Comparison of ENCODE assay signal across 13 cellular contexts in the genomic region with DNA sequence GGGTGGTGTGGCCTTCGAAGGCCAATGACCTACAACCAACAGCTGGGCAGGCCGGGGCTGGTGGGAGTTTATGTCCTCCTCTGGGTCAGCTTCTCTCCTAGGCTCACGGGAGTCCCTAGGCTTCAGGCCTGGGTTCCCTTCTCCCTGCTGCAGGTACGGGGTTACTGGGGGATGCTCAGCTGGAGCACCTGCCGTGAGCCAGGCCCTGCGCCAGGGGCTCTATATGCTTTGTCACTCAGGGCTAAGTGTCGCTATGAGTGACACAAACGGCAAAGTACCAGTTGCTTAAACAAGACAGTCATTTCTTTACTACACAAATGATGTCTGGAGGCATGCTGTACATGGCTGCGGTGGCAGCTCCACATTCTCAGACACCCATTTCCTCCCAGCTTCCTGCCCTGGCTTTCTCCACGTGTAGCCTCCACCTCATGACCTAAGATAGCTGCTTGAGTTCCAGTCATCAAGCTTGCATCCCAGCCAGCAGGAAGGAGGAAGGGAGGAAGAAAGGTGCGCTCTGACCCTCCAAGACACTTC. TPM values are rescaled to one million over a fixed set of nuclear protein-coding genes. Genes with fewer than 3 reads are reported as not detected.
DNase-seq lines count a peak whose midpoint lies in the region; ATAC-seq and TF ChIP-seq lines count a peak whose summit lies in the region.
"Had no signal": no experiment of that assay in that cellular context is flagged by ENCODE, and none has a peak within 500 bp of the region (broad histone marks: within the 10 kb centered on the region; RNA-seq: fewer than 3 reads in every experiment).

No MANE protein-coding gene starts in this region.

- peak; percentile 82 to 94 for ATAC-seq in natural killer cell treated with Interleukin-12 subunit alpha and Interleukin-12 subunit beta and Interleukin-15 and Interleukin-18, amount 100 ng/mL, for 72 hours
- ATAC-seq in natural killer cell (no peak), HG03095 (IDR thresholded peaks at IDR 0.05; ENCODE audit: unreplicated experiment) (peak; percentile 57), GM19328 (IDR thresholded peaks at IDR 0.05; ENCODE audit: unreplicated experiment) (no peak)
- peak; percentile 89 for ATAC-seq in stimulated activated naive CD8-positive, alpha-beta T cell treated with anti-CD3 and anti-CD28 coated beads, Interleukin-15, amount 100 ng/mL, for 72 hours

- peaks cover 0 to 3% of the 10 kb centered on the region in 2 donors for H3K27me3 Mint-ChIP-seq in natural killer cell treated with Interleukin-12 subunit alpha and Interleukin-12 subunit beta and Interleukin-15 and Interleukin-18, amount 100 ng/mL, for 72 hours
- H3K27me3 Mint-ChIP-seq in natural killer cell (ENCODE audit: low read depth in 2 of 2), result no peaks in the 10 kb centered on the region
- H3K27me3 Mint-ChIP-seq in stimulated activated naive CD8-positive, alpha-beta T cell treated with anti-CD3 and anti-CD28 coated beads, Interleukin-15, amount 100 ng/mL, for 72 hours, result no peaks in the 10 kb centered on the region
- H3K27me3 Mint-ChIP-seq: B cell had no signal

- H3K36me3 Mint-ChIP-seq in natural killer cell treated with Interleukin-12 subunit alpha and Interleukin-12 subunit beta and Interleukin-15 and Interleukin-18, amount 100 ng/mL, for 72 hours, result no peaks in the 10 kb centered on the region
- H3K36me3 Mint-ChIP-seq in natural killer cell, result no peaks in the 10 kb centered on the region
- H3K36me3 Mint-ChIP-seq: neural progenitor cell had no signal

- DNase-seq in natural killer cell treated with Interleukin-12 subunit alpha and Interleukin-12 subunit beta and Interleukin-15 and Interleukin-18, amount 100 ng/mL, for 72 hours (ENCODE audit: low spot score), result no peak
- DNase-seq in natural killer cell (no peak), SK-N-DZ (ENCODE audit: low spot score) (no peak), NOMO-1 treated with dmso at 0.1 percent for 144 hours (lab: John Stamatoyannopoulos, UW; ENCODE audit: unreplicated experiment) (no peak)
- DNase-seq in activated naive CD4-positive, alpha-beta T cell treated with anti-CD3 and anti-CD28 coated beads, Interleukin-2, amount 50 U/mL, for 16 hours, result peak; percentile 26
- DNase-seq in stimulated activated naive CD8-positive, alpha-beta T cell treated with anti-CD3 and anti-CD28 coated beads, Interleukin-15, amount 100 ng/mL, for 72 hours, result peak in 1 of 2 donors; percentile 53
- DNase-seq: NCI-H226, SHP77 had no signal

- intact Hi-C loops in natural killer cell (cut with micrococcal nuclease), result loop anchor here (10.0 kb wide), 1 partner anchor 408 kb away; no protein-coding TSS in a partner anchor

- no peaks in the 10 kb centered on the region for H3K9me3 Mint-ChIP-seq in natural killer cell treated with Interleukin-12 subunit alpha and Interleukin-12 subunit beta and Interleukin-15 and Interleukin-18, amount 100 ng/mL, for 72 hours
- no peaks in the 10 kb centered on the region for H3K9me3 Mint-ChIP-seq in natural killer cell
- H3K9me3 Mint-ChIP-seq in stimulated activated naive CD8-positive, alpha-beta T cell treated with anti-CD3 and anti-CD28 coated beads, Interleukin-15, amount 100 ng/mL, for 72 hours, result no peaks in the 10 kb centered on the region
- H3K9me3 Mint-ChIP-seq: neural progenitor cell had no signal

- TF ChIP-seq CTCF in natural killer cell (IDR thresholded peaks at IDR 0.05), result no peak

- H3K27ac Mint-ChIP-seq in natural killer cell treated with Interleukin-12 subunit alpha and Interleukin-12 subunit beta and Interleukin-15 and Interleukin-18, amount 100 ng/mL, for 72 hours, result peak overlapping the region; percentile 59 to 77
- no peak overlapping the region for H3K27ac Mint-ChIP-seq in natural killer cell
- H3K27ac Mint-ChIP-seq in stimulated activated naive CD8-positive, alpha-beta T cell treated with anti-CD3 and anti-CD28 coated beads, Interleukin-15, amount 100 ng/mL, for 72 hours, result peak overlapping the region in 1 of 2 donors; percentile 86
- H3K27ac Mint-ChIP-seq: B cell, neural progenitor cell had no signal

- H3K4me3 Mint-ChIP-seq in natural killer cell treated with Interleukin-12 subunit alpha and Interleukin-12 subunit beta and Interleukin-15 and Interleukin-18, amount 100 ng/mL, for 72 hours, result no peak overlapping the region
- H3K4me3 Mint-ChIP-seq in natural killer cell, result no peak overlapping the region
- H3K4me3 Mint-ChIP-seq in stimulated activated naive CD8-positive, alpha-beta T cell treated with anti-CD3 and anti-CD28 coated beads, Interleukin-15, amount 100 ng/mL, for 72 hours, result no peak overlapping the region
- H3K4me3 Mint-ChIP-seq: B cell, neural progenitor cell had no signal

- H3K4me1 Mint-ChIP-seq in natural killer cell treated with Interleukin-12 subunit alpha and Interleukin-12 subunit beta and Interleukin-15 and Interleukin-18, amount 100 ng/mL, for 72 hours (ENCODE audit: low read depth in 2 of 2), result peaks cover 17 to 22% of the 10 kb centered on the region in 2 donors
- peaks cover 0 to 6% of the 10 kb centered on the region in 2 donors for H3K4me1 Mint-ChIP-seq in natural killer cell
- peaks cover 22% of the 10 kb centered on the region for H3K4me1 Mint-ChIP-seq in stimulated activated naive CD8-positive, alpha-beta T cell treated with anti-CD3 and anti-CD28 coated beads, Interleukin-15, amount 100 ng/mL, for 72 hours

RNA-seq across cellular contexts. Expression of a gene that starts 22.5 kb away (rescaled TPM):
- 10 to 100 TPM; 20.1 to 21.9 TPM for total RNA-seq in natural killer cell treated with Interleukin-12 subunit alpha and Interleukin-12 subunit beta and Interleukin-15 and Interleukin-18, amount 100 ng/mL, for 72 hours
- total RNA-seq in natural killer cell, result 100 to 1,000 TPM in 1 of 3 donors, 10 to 100 TPM in 2; 87.3 to 121 (median 93.8) TPM
- polyA plus RNA-seq in SK-N-DZ (2014; cell fraction: cytosol; rRNA removed), result 9.9 and 12.7 TPM in 2 replicates
- polyA plus RNA-seq in SK-N-DZ (2014; cell fraction: nucleus; rRNA removed), result 5.5 and 6.9 TPM in 2 replicates

RNA-seq across cellular contexts. Expression of a gene that starts 27.4 kb away (rescaled TPM):
- total RNA-seq in natural killer cell treated with Interleukin-12 subunit alpha and Interleukin-12 subunit beta and Interleukin-15 and Interleukin-18, amount 100 ng/mL, for 72 hours, result not detected
- total RNA-seq in natural killer cell, result under 1 TPM in 1 of 3 donors, not detected in 2; 0.25 TPM
- 13.0 and 30.9 TPM in 2 replicates for polyA plus RNA-seq in SK-N-DZ (2014; cell fraction: cytosol; rRNA removed)
- polyA plus RNA-seq in SK-N-DZ (2014; cell fraction: nucleus; rRNA removed), result 28.0 and 59.2 TPM in 2 replicates
- total RNA-seq: B cell had no signal
- polyA plus RNA-seq: keratinocyte had no signal

Comparison
In these comparisons a context has a peak if more than half of its experiments do, and no peak if none do; other contexts are left out.
1. ATAC-seq: peak in natural killer cell treated with Interleukin-12 subunit alpha and Interleukin-12 subunit beta and Interleukin-15 and Interleukin-18, amount 100 ng/mL, for 72 hours (2 of 2), HG03095 (single experiment) and stimulated activated naive CD8-positive, alpha-beta T cell treated with anti-CD3 and anti-CD28 coated beads, Interleukin-15, amount 100 ng/mL, for 72 hours (single experiment); none in natural killer cell (0 of 3) and GM19328 (single experiment).
2. H3K27ac Mint-ChIP-seq: peak in natural killer cell treated with Interleukin-12 subunit alpha and Interleukin-12 subunit beta and Interleukin-15 and Interleukin-18, amount 100 ng/mL, for 72 hours (2 of 2); none in natural killer cell (0 of 2).